13 cellular contexts compared by ENCODE assay signal in genomic region chr20:20366551-20366895, GRCh38. TPM values are rescaled to one million over a fixed set of nuclear protein-coding genes. Genes with fewer than 3 reads are reported as not detected.
DNase-seq lines count a peak whose midpoint lies in the region; ATAC-seq, FAIRE-seq and TF ChIP-seq lines count a peak whose summit lies in the region.
"Had no signal": no experiment of that assay in that cellular context is flagged by ENCODE, and none has a peak within 500 bp of the region (broad histone marks: within the 10 kb centered on the region; RNA-seq: fewer than 3 reads in every experiment).

No MANE protein-coding gene starts in this region.

- H4K20me1 ChIP-seq in hepatocyte (ENCODE audit: insufficient read depth, poor library complexity, severe bottlenecking) (no peaks in the 10 kb centered on the region), PC-9 (ENCODE audit: insufficient read depth) (no peaks in the 10 kb centered on the region)

- peaks cover 15 to 26% of the 10 kb centered on the region in 2 donors for H3K4me1 Mint-ChIP-seq in effector memory CD8-positive, alpha-beta T cell (ENCODE audit: low read depth in 2 of 2)

- H3K27me3 ChIP-seq in hepatocyte, result peaks cover 88% of the 10 kb centered on the region
- H3K27me3 ChIP-seq in PC-9 (ENCODE audit: insufficient read depth, low read depth), result peaks cover 11% of the 10 kb centered on the region

- peak overlapping the region; percentile 33 for H2AFZ ChIP-seq in hepatocyte
- no peak overlapping the region for H2AFZ ChIP-seq in PC-9
- H2AFZ ChIP-seq: parathyroid adenoma had no signal

- WGBS in A549 (ENCODE audit: missing lambda C conversion rate), result 29% methylated on average over 13 of the region's 19 CpGs
- WGBS in hepatocyte (ENCODE audit: low lambda C conversion rate, missing lambda C conversion rate), result 5% methylated on average over 5 of the region's 19 CpGs

- H3K36me3 Mint-ChIP-seq in effector memory CD8-positive, alpha-beta T cell (ENCODE audit: insufficient read depth), result peaks cover 3% of the 10 kb centered on the region

- intact Hi-C loops in PC-9 (cut with micrococcal nuclease; ENCODE audit: unreplicated experiment), result no loop called here

- H3K27me3 Mint-ChIP-seq in effector memory CD8-positive, alpha-beta T cell, result peaks cover 67 to 84% of the 10 kb centered on the region in 2 donors

- ATAC-seq in A549 (no peak), GM18511 (IDR thresholded peaks at IDR 0.05; ENCODE audit: unreplicated experiment) (no peak)
- no peak for ATAC-seq in effector memory CD8-positive, alpha-beta T cell (replicated peaks)
- ATAC-seq: left cardiac atrium had no signal

- TF ChIP-seq POLR2A in A549 (IDR thresholded peaks at IDR 0.05; ENCODE audit: low read length), result no peak

- DNase-seq in A549 (ENCODE audit: low read depth in 1 of 2, low spot score in 1 of 2) (no peak), DMS53 (lab: John Stamatoyannopoulos, UW) (peak; percentile 92), NCI-H748 treated with DMSO at 0.1 percent for 48 hours (lab: John Stamatoyannopoulos, UW) (peak; percentile 97), hepatocyte (ENCODE audit: low spot score) (no peak), PC-9 (no peak), DMS 273 (lab: John Stamatoyannopoulos, UW; ENCODE audit: unreplicated experiment) (no peak)
- DNase-seq in effector memory CD8-positive, alpha-beta T cell, result no peak
- DNase-seq: esophagus squamous epithelium, left cardiac atrium, SIG-M5 had no signal

- no peaks in the 10 kb centered on the region for H3K36me3 ChIP-seq in hepatocyte (replicated peaks; ENCODE audit: insufficient read depth, low read depth)
- no peaks in the 10 kb centered on the region for H3K36me3 ChIP-seq in PC-9 (ENCODE audit: low read depth)
- H3K36me3 ChIP-seq: esophagus squamous epithelium had no signal

- no peaks in the 10 kb centered on the region for H3F3A ChIP-seq in PC-9 (ENCODE audit: insufficient read depth, low read depth)

- H3K4me1 ChIP-seq in A549, result peaks cover 31% of the 10 kb centered on the region
- H3K4me1 ChIP-seq in hepatocyte (ENCODE audit: insufficient read depth), result peaks cover 24% of the 10 kb centered on the region
- H3K4me1 ChIP-seq in PC-9 (replicated peaks; ENCODE audit: insufficient read depth), result no peaks in the 10 kb centered on the region
- H3K4me1 ChIP-seq: parathyroid adenoma had no signal

- H3K9me3 Mint-ChIP-seq in effector memory CD8-positive, alpha-beta T cell, result no peaks in the 10 kb centered on the region

- H3K4me2 ChIP-seq in A549 (peak overlapping the region; percentile 94), hepatocyte (peak overlapping the region; percentile 75), PC-9 (no peak overlapping the region)

- H3K9me3 ChIP-seq in A549 (no peaks in the 10 kb centered on the region), hepatocyte (ENCODE audit: low read depth) (no peaks in the 10 kb centered on the region), PC-9 (ENCODE audit: insufficient read depth, low read depth) (no peaks in the 10 kb centered on the region)
- H3K9me3 ChIP-seq: esophagus squamous epithelium had no signal

- POLR2A ChIA-PET in A549 (lab: Yijun Ruan, JAX), result no interaction called here
- POLR2A ChIA-PET in PC-9 (lab: Charles Lee; ENCODE audit: unreplicated experiment), result no interaction called here

- no peaks in the 10 kb centered on the region for H3K79me2 ChIP-seq in hepatocyte
- H3K79me2 ChIP-seq in PC-9 (ENCODE audit: low read depth), result no peaks in the 10 kb centered on the region
- H3K79me2 ChIP-seq: parathyroid adenoma had no signal

- no peaks in the 10 kb centered on the region for H3K9me2 ChIP-seq in hepatocyte (replicated peaks; ENCODE audit: insufficient read depth)
- no peaks in the 10 kb centered on the region for H3K9me2 ChIP-seq in PC-9 (ENCODE audit: insufficient read depth)

- TF ChIP-seq RAD21 in A549 (conservative IDR thresholded peaks at IDR 0.05 in 1 of 2, IDR thresholded peaks at IDR 0.05 in 1 of 2), result no peak

- no peak overlapping the region; the same call in 2 of the 3 replicates for H3K4me3 ChIP-seq in A549
- H3K4me3 ChIP-seq in hepatocyte, result no peak overlapping the region
- no peak overlapping the region for H3K4me3 ChIP-seq in PC-9

- CTCF ChIA-PET in A549 (lab: Yijun Ruan, JAX) (no interaction called here), PC-9 (lab: Charles Lee) (no interaction called here)

- FAIRE-seq in A549 (lab: Jason Lieb, UNC), result no peak
- FAIRE-seq: D721Med had no signal

- H3K27ac Mint-ChIP-seq in effector memory CD8-positive, alpha-beta T cell, result no peak overlapping the region

- peak overlapping the region in 1 of 2 donors; percentile 31 for H3K4me3 Mint-ChIP-seq in effector memory CD8-positive, alpha-beta T cell

- no peak for TF ChIP-seq EP300 in A549 (IDR thresholded peaks at IDR 0.05)

- TF ChIP-seq CTCF in A549 (IDR thresholded peaks at IDR 0.05) (no peak), hepatocyte (IDR thresholded peaks at IDR 0.05; ENCODE audit: poor library complexity) (no peak), PC-9 (conservative IDR thresholded peaks at IDR 0.05) (no peak)

- H3K27ac ChIP-seq in A549 (no peak overlapping the region), hepatocyte (no peak overlapping the region), PC-9 (no peak overlapping the region)
- H3K27ac ChIP-seq: esophagus squamous epithelium, parathyroid adenoma had no signal

- no TSS peak for BruUV-seq in PC-9 (replicated peaks; lab: Mats Ljungman, UMichigan)

TF ChIP-seq in A549, 52 proteins besides CTCF, POLR2A, EP300 and RAD21:
- TF ChIP-seq ZNF302 (CRISPR knock-in tag; IDR thresholded peaks at IDR 0.05), result no peak
- TF ChIP-seq PBX3 (IDR thresholded peaks at IDR 0.05), result no peak
- TF ChIP-seq HOXB13 (CRISPR knock-in tag; IDR thresholded peaks at IDR 0.05; ENCODE audit: low read depth), result no peak
- TF ChIP-seq MYC (IDR thresholded peaks at IDR 0.05; ENCODE audit: borderline replicate concordance, low read length), result no peak
- no peak for TF ChIP-seq SREBF2 (IDR thresholded peaks at IDR 0.05)
- TF ChIP-seq ELK1 (IDR thresholded peaks at IDR 0.05; ENCODE audit: low read depth, low read length), result no peak
- no peak for TF ChIP-seq HOXA7 (CRISPR knock-in tag; IDR thresholded peaks at IDR 0.05)

RNA-seq across cellular contexts. Expression of gene INSM1, which starts 1.4 kb away (rescaled TPM):
- polyA plus RNA-seq in A549 (2011; rRNA removed), result not detected in 2 replicates
- not detected in 2 replicates for polyA plus RNA-seq in A549 (2012; cell fraction: cytosol; rRNA removed)
- polyA plus RNA-seq in A549 (2012; cell fraction: nucleus; rRNA removed), result not detected in 2 replicates
- not detected in 3 replicates for polyA plus RNA-seq in A549 (2017; fragmentation: RNase III; extraction: RNeasy Plus Mini Kit Qiagen cat#74134 plus additional on column Dnase treatment)
- polyA minus RNA-seq in A549 (2011; rRNA and poly(A)+ RNA removed), result not detected in 2 replicates
- 0.92 and 1.7 TPM in 2 replicates for total RNA-seq in hepatocyte
- polyA plus RNA-seq in hepatocyte, result 1.3 and 2.3 TPM in 2 replicates
- not detected in 2 replicates for total RNA-seq in PC-9 (2021)
- total RNA-seq: esophagus squamous epithelium, left cardiac atrium had no signal

Comparison
In these comparisons a context has a peak if more than half of its experiments do, and no peak if none do; other contexts are left out.
1. DNase-seq: peak in DMS53 (single experiment) and NCI-H748 treated with DMSO at 0.1 percent for 48 hours (single experiment); none in A549 (0 of 2), hepatocyte (single experiment), effector memory CD8-positive, alpha-beta T cell (0 of 3), PC-9 (0 of 2) and DMS 273 (single experiment).